In the genomic region with DNA sequence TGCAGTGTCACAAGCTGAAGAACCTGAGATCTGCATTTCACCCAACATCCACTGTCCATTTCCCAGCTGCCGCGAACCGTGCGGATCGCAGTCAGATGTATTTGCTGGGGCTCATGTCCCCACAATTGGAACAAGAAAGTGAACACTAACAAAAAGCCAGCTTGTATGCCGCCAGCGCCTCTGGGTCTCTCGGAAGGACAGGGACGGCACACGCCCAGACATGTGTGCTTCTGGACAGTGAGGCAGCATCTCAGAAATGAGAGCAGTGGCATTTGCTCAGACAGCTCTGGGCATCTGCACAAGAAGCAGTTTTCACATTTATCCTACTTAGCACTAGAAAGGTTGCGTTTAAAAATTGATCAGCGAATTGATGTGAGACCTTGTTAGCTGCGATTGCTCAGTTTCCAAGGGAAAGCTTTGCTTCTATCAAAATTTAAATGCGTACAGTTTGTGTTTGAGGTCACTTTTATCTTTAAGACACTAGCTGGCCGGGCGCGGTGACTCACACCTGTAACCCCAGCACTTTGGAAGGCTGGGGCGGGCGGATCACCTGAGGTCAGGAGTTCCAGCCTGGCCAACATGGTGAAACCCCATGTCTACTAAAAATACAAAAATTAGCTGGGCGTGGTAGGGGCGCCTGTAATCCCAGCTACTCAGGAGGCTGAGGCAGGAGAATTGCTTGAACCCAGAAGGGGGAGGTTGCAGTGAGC, we compare ENCODE assay signal across 23 cellular contexts. TPM values are rescaled to one million over a fixed set of nuclear protein-coding genes. Genes with fewer than 3 reads are reported as not detected.
DNase-seq lines count a peak whose midpoint lies in the region; ATAC-seq and TF ChIP-seq lines count a peak whose summit lies in the region.
"Had no signal": no experiment of that assay in that cellular context is flagged by ENCODE, and none has a peak within 500 bp of the region (broad histone marks: within the 10 kb centered on the region; RNA-seq: fewer than 3 reads in every experiment).

No MANE protein-coding gene starts in this region.

- no peak for ATAC-seq in stimulated activated effector memory CD8-positive, alpha-beta T cell treated with anti-CD3 and anti-CD28 coated beads, Interleukin-12 subunit alpha, Interleukin-12 subunit beta, amount 100 ng/mL, for 72 hours
- ATAC-seq in HG03097 (IDR thresholded peaks at IDR 0.05; ENCODE audit: low FRiP score, unreplicated experiment), result no peak
- ATAC-seq: HepG2, PC-3 had no signal

- no peak overlapping the region for H3K4me3 Mint-ChIP-seq in activated T-cell treated with anti-CD3 and anti-CD28 coated beads, Interleukin-2, amount 50 U/mL, for 24 hours
- H3K4me3 Mint-ChIP-seq in stimulated activated effector memory CD8-positive, alpha-beta T cell treated with anti-CD3 and anti-CD28 coated beads, Interleukin-12 subunit alpha, Interleukin-12 subunit beta, amount 100 ng/mL, for 72 hours, result no peak overlapping the region
- H3K4me3 Mint-ChIP-seq: CD4-positive, CD25-positive, alpha-beta regulatory T cell had no signal

- no peak for TF ChIP-seq CTCF in dorsolateral prefrontal cortex (IDR thresholded peaks at IDR 0.05 in 54 of 56, conservative IDR thresholded peaks at IDR 0.05 in 2 of 56; ENCODE audit: low read depth in 1 of 56, partially characterized antibody in 56 of 56)

- no peak overlapping the region for H3K4me3 ChIP-seq in dorsolateral prefrontal cortex

- H3K27ac ChIP-seq in angular gyrus (ENCODE audit: low read depth, low read length) (peak overlapping the region; percentile 62), dorsolateral prefrontal cortex (peak overlapping the region in 42 of 59 donors; percentile 3 to 87 (median 53))

- peaks cover 89% of the 10 kb centered on the region for H3K36me3 Mint-ChIP-seq in activated T-cell treated with anti-CD3 and anti-CD28 coated beads, Interleukin-2, amount 50 U/mL, for 24 hours (ENCODE audit: low read depth)
- H3K36me3 Mint-ChIP-seq in stimulated activated effector memory CD8-positive, alpha-beta T cell treated with anti-CD3 and anti-CD28 coated beads, Interleukin-12 subunit alpha, Interleukin-12 subunit beta, amount 100 ng/mL, for 72 hours, result peaks cover 94% of the 10 kb centered on the region

- intact Hi-C loops in dorsolateral prefrontal cortex (cut with DNase I), result no loop called here

- peak overlapping the region; percentile 37 for H3K27ac Mint-ChIP-seq in activated T-cell treated with anti-CD3 and anti-CD28 coated beads, Interleukin-2, amount 50 U/mL, for 24 hours
- H3K27ac Mint-ChIP-seq in stimulated activated effector memory CD8-positive, alpha-beta T cell treated with anti-CD3 and anti-CD28 coated beads, Interleukin-12 subunit alpha, Interleukin-12 subunit beta, amount 100 ng/mL, for 72 hours, result peak overlapping the region; percentile 32

- H3K9me3 Mint-ChIP-seq in activated T-cell treated with anti-CD3 and anti-CD28 coated beads, Interleukin-2, amount 50 U/mL, for 24 hours, result no peaks in the 10 kb centered on the region
- H3K9me3 Mint-ChIP-seq in stimulated activated effector memory CD8-positive, alpha-beta T cell treated with anti-CD3 and anti-CD28 coated beads, Interleukin-12 subunit alpha, Interleukin-12 subunit beta, amount 100 ng/mL, for 72 hours, result no peaks in the 10 kb centered on the region
- H3K9me3 Mint-ChIP-seq: CD4-positive, CD25-positive, alpha-beta regulatory T cell had no signal

- DNase-seq in activated T-cell treated with anti-CD3 and anti-CD28 coated beads, Interleukin-2, amount 50 U/mL, for 24 hours, result no peak
- no peak for DNase-seq in activated T-cell treated with anti-CD3 and anti-CD28 coated beads, Interleukin-2, amount 50 U/mL, for 48 hours
- DNase-seq in dorsolateral prefrontal cortex (peak in 1 of 10 donors; percentile 45), COR-L47 (lab: John Stamatoyannopoulos, UW) (no peak), NAMALWA (ENCODE audit: low spot score) (no peak)
- DNase-seq in stimulated activated effector memory CD8-positive, alpha-beta T cell treated with anti-CD3 and anti-CD28 coated beads, Interleukin-12 subunit alpha, Interleukin-12 subunit beta, amount 100 ng/mL, for 72 hours (ENCODE audit: low spot score in 2 of 2), result no peak
- DNase-seq: 8988T; ACHN; CD4-positive, CD25-positive, alpha-beta regulatory T cell; Kasumi-1; NCI-H1048; NCI-H1417; NCI-H1694; NCI-H2029 treated with DMSO at 0.1 percent for 48 hours; NCI-H446 treated with DMSO at 0.1 percent for 48 hours; NCI-H526; NCI-H82; NK-92 treated with Interleukin-12 subunit alpha and Interleukin-12 subunit beta, amount 100 ng/mL, for 24 hours; PC-3; Right ventricle myocardium superior had no signal

- no peaks in the 10 kb centered on the region for H3K27me3 Mint-ChIP-seq in activated T-cell treated with anti-CD3 and anti-CD28 coated beads, Interleukin-2, amount 50 U/mL, for 24 hours
- H3K27me3 Mint-ChIP-seq: CD4-positive, CD25-positive, alpha-beta regulatory T cell had no signal

- H3K4me1 Mint-ChIP-seq in activated T-cell treated with anti-CD3 and anti-CD28 coated beads, Interleukin-2, amount 50 U/mL, for 24 hours (ENCODE audit: low read depth), result peaks cover 4% of the 10 kb centered on the region
- H3K4me1 Mint-ChIP-seq in stimulated activated effector memory CD8-positive, alpha-beta T cell treated with anti-CD3 and anti-CD28 coated beads, Interleukin-12 subunit alpha, Interleukin-12 subunit beta, amount 100 ng/mL, for 72 hours, result peaks cover 12% of the 10 kb centered on the region

- H3K27me3 ChIP-seq in dorsolateral prefrontal cortex, result no peaks in the 10 kb centered on the region

RNA-seq across cellular contexts. Expression of a gene that starts 28.7 kb away (rescaled TPM):
- total RNA-seq in dorsolateral prefrontal cortex, result 100 to 1,000 TPM in 119 of 120 experiments, 10 to 100 TPM in 1; 82.3 to 377 (median 285) TPM
